ENCODE assay signal across 8 cellular contexts in genomic region chr1:86704456-86704971, GRCh38. TPM values are rescaled to one million over a fixed set of nuclear protein-coding genes. Genes with fewer than 3 reads are reported as not detected.
DNase-seq lines count a peak whose midpoint lies in the region; ATAC-seq and TF ChIP-seq lines count a peak whose summit lies in the region.

TSS of gene SH3GLB1 (plus strand) at chr1:86704576. CDS start at chr1:86704900, 324 bp downstream.

- no peaks in the 10 kb centered on the region for H3K36me3 ChIP-seq in fibroblast of lung (ENCODE audit: control insufficient read depth, insufficient read depth, low read length)

- ATAC-seq in naive thymus-derived CD8-positive, alpha-beta T cell: peak; percentile 88 to 90

- peak within 1 kb of the TSS; percentile 94 for H2AFZ ChIP-seq in fibroblast of lung (ENCODE audit: low read length)

- peak within 1 kb of the TSS; percentile 95 to 99 (median 98) for H3K27ac Mint-ChIP-seq in naive thymus-derived CD8-positive, alpha-beta T cell

- POLR2A ChIA-PET in naive thymus-derived CD8-positive, alpha-beta T cell (lab: Charles Lee): interaction anchor here (0.9 to 2.9 kb wide), 15 partner anchors 9 to 1979 kb away, joined by 3 to 55 read pairs (median 9); partner anchors contain the start of genes HS2ST1, ODF2L, PKN2 and SELENOF

- H3K9ac ChIP-seq in fibroblast of lung (ENCODE audit: insufficient read depth, low read length): peak within 1 kb of the TSS; percentile 93

- peak; percentile 91 for DNase-seq in ELR (ENCODE audit: low read depth)
- DNase-seq in GOT3 (lab: John Stamatoyannopoulos, UW): peak; percentile 78
- peak; percentile 88 for DNase-seq in LHCN-M2 (ENCODE audit: low read depth)
- DNase-seq in RPMI8226: peak; percentile 88
- peak; percentile 81 to 84 for DNase-seq in activated T-helper 1 cell treated with anti-CD3 and anti-CD28 coated beads, Interleukin-2, amount 50 U/mL, for 16 hours (ENCODE audit: low read depth in 1 of 2, low spot score in 1 of 2)
- peak; percentile 84 for DNase-seq in fibroblast of lung (ENCODE audit: low read depth in 2 of 2)
- DNase-seq in naive thymus-derived CD8-positive, alpha-beta T cell: peak; percentile 80 to 96 (median 88)
- DNase-seq in stimulated activated naive CD4-positive, alpha-beta T cell (lab: John Stamatoyannopoulos, UW): peak; percentile 80 to 99 (median 89)

- H3K79me2 ChIP-seq in fibroblast of lung (ENCODE audit: control insufficient read depth, insufficient read depth, low read length): peaks cover 46% of the 10 kb centered on the region

- no peaks in the 10 kb centered on the region for H3K9me3 Mint-ChIP-seq in naive thymus-derived CD8-positive, alpha-beta T cell

- H3K4me3 Mint-ChIP-seq in naive thymus-derived CD8-positive, alpha-beta T cell: peak within 1 kb of the TSS; percentile 94 to 100 (median 98)

- peaks cover 5% of the 10 kb centered on the region for H3K4me1 ChIP-seq in fibroblast of lung (ENCODE audit: control insufficient read depth, extremely low read depth, insufficient read depth, low read length)

- peak within 1 kb of the TSS; percentile 82 to 99 (median 95) for H3K4me3 ChIP-seq in fibroblast of lung (replicated peaks in 1 of 4; ENCODE audit: control extremely low read depth in 1 of 4, insufficient read depth in 1 of 4, low read depth in 3 of 4, low read length in 4 of 4)

- no peaks in the 10 kb centered on the region for H3K27me3 ChIP-seq in fibroblast of lung (ENCODE audit: control insufficient read depth, insufficient read depth, low read length)

- H3K36me3 Mint-ChIP-seq in naive thymus-derived CD8-positive, alpha-beta T cell: peaks cover 0 to 5% (median 4%) of the 10 kb centered on the region in 3 donors

- peak within 1 kb of the TSS; percentile 96 for H3K27ac ChIP-seq in fibroblast of lung (ENCODE audit: insufficient read depth, low read length)

- H3K4me2 ChIP-seq in fibroblast of lung (ENCODE audit: extremely low read depth, insufficient read depth, low read length): peak within 1 kb of the TSS; percentile 97

- no peaks in the 10 kb centered on the region for H3K27me3 Mint-ChIP-seq in naive thymus-derived CD8-positive, alpha-beta T cell

- peak; percentile 61 to 72 for TF ChIP-seq CTCF in fibroblast of lung (conservative IDR thresholded peaks at IDR 0.05 in 1 of 2, IDR thresholded peaks at IDR 0.05 in 1 of 2; ENCODE audit: low read depth in 1 of 2, low read length in 2 of 2)

- no peaks in the 10 kb centered on the region for H3K9me3 ChIP-seq in fibroblast of lung (ENCODE audit: control insufficient read depth, insufficient read depth, low read depth, low read length)

- H4K20me1 ChIP-seq in fibroblast of lung (ENCODE audit: control insufficient read depth, extremely low read depth, insufficient read depth, low read length): peaks cover 2% of the 10 kb centered on the region

- H3K4me1 Mint-ChIP-seq in naive thymus-derived CD8-positive, alpha-beta T cell: peaks cover 21 to 55% (median 50%) of the 10 kb centered on the region in 4 donors

RNA-seq across cellular contexts. Expression of gene SH3GLB1, which starts in this region (rescaled TPM):
- total RNA-seq in LHCN-M2 (2014; rRNA removed) (39.2 and 45.2 TPM in 2 replicates), fibroblast of lung (33.4 and 41.5 TPM in 2 replicates)
- polyA plus RNA-seq in LHCN-M2 (2012): 56.6 TPM
- 65.2 and 80.2 TPM in 2 replicates for polyA plus RNA-seq in fibroblast of lung
- polyA plus RNA-seq in fibroblast of lung (2012): 75.9 and 87.6 TPM in 2 replicates
- 31.5 and 55.4 TPM in 2 replicates for polyA minus RNA-seq in fibroblast of lung (ENCODE audit: low replicate concordance)
- 10 to 100 TPM; 46.1 to 50.0 TPM for total RNA-seq in naive thymus-derived CD8-positive, alpha-beta T cell
- polyA plus RNA-seq in naive thymus-derived CD8-positive, alpha-beta T cell: 10 to 100 TPM; 21.5 to 29.8 (median 26.3) TPM

Comparison
In these comparisons a context has a peak if more than half of its experiments do, and no peak if none do; other contexts are left out.
1. Peak in every context shown above with its lines: DNase-seq, ATAC-seq, H3K4me3 ChIP-seq and H3K27ac ChIP-seq.